ENCODE assay signal across 8 cellular contexts in the genomic region with DNA sequence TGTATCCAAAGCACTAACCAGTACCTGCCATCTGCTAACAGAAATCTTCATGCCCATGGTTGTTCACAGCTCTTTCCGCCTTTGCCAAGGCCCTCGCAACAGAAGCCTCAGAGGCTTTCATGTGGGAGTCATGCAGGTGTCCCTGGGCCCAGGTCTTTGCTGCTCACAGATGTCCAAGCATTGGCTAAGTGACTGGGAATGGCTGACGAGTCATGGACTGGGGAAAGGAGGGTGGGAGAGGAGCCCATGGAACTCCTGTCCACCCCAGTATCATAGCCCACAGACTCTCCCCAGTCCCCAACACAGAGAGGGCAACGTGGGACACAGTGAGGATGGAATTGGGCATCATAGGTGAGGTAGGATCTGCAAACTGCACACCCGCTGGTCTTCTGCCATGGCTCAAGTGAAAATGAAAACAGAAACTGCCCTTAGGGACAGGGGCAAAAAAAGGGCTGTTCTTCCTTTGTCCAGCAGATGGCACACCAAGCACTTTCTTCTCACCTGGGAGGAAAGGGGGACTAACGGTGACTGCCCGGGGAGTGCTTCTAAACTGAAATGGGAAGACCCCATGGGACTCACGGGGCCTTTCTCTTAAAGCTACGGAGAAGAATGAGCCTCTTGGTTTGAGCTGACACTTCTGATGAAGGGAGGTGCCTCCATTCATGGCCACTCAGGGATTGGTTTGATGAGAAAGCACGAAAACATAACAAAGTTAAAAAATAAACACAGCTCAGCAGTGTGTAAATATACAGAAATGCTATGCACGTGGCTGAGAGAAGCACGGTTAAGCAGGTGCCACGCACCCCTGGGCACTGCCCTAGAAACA. TPM values are rescaled to one million over a fixed set of nuclear protein-coding genes. Genes with fewer than 3 reads are reported as not detected.
DNase-seq lines count a peak whose midpoint lies in the region; ATAC-seq lines count a peak whose summit lies in the region.

No MANE protein-coding gene starts in this region.

- H3K27ac ChIP-seq in CD4-positive, alpha-beta memory T cell (ENCODE audit: low read depth, low read length), result peak overlapping the region; percentile 43
- no peak overlapping the region for H3K27ac ChIP-seq in effector memory CD4-positive, alpha-beta T cell (ENCODE audit: insufficient read depth, low read length, poor library complexity, severe bottlenecking)

- H3K36me3 ChIP-seq in CD4-positive, alpha-beta memory T cell (ENCODE audit: insufficient read depth, low read length), result peaks cover 11% of the 10 kb centered on the region
- H3K36me3 ChIP-seq in effector memory CD4-positive, alpha-beta T cell (ENCODE audit: control insufficient read depth, insufficient read depth, low read length), result peaks cover 7% of the 10 kb centered on the region

- peaks cover 18 to 39% of the 10 kb centered on the region in 2 donors for H3K36me3 Mint-ChIP-seq in CD4-positive, alpha-beta memory T cell
- H3K36me3 Mint-ChIP-seq in stimulated activated effector memory CD8-positive, alpha-beta T cell treated with anti-CD3 and anti-CD28 coated beads, Interleukin-12 subunit alpha, Interleukin-12 subunit beta, amount 100 ng/mL, for 72 hours, result no peaks in the 10 kb centered on the region

- ATAC-seq in GM19043 (IDR thresholded peaks at IDR 0.05; ENCODE audit: low read depth, unreplicated experiment), result peak; percentile 79
- peak; percentile 79 for ATAC-seq in HG03135 (IDR thresholded peaks at IDR 0.05; ENCODE audit: unreplicated experiment)
- ATAC-seq in stimulated activated effector memory CD8-positive, alpha-beta T cell treated with anti-CD3 and anti-CD28 coated beads, Interleukin-12 subunit alpha, Interleukin-12 subunit beta, amount 100 ng/mL, for 72 hours, result peak; percentile 78

- no peaks in the 10 kb centered on the region for H3K9me3 Mint-ChIP-seq in CD4-positive, alpha-beta memory T cell
- H3K9me3 Mint-ChIP-seq in stimulated activated effector memory CD8-positive, alpha-beta T cell treated with anti-CD3 and anti-CD28 coated beads, Interleukin-12 subunit alpha, Interleukin-12 subunit beta, amount 100 ng/mL, for 72 hours, result no peaks in the 10 kb centered on the region

- peak overlapping the region; percentile 52 to 83 (median 70) for H3K4me3 Mint-ChIP-seq in CD4-positive, alpha-beta memory T cell
- peak overlapping the region; percentile 52 for H3K4me3 Mint-ChIP-seq in stimulated activated effector memory CD8-positive, alpha-beta T cell treated with anti-CD3 and anti-CD28 coated beads, Interleukin-12 subunit alpha, Interleukin-12 subunit beta, amount 100 ng/mL, for 72 hours

- peak overlapping the region in 1 of 2 donors; percentile 12 for H3K4me3 ChIP-seq in CD4-positive, alpha-beta memory T cell (ENCODE audit: low read length in 2 of 2)
- peak overlapping the region; percentile 2 for H3K4me3 ChIP-seq in effector memory CD4-positive, alpha-beta T cell (ENCODE audit: insufficient read depth, low read depth, low read length, poor library complexity, severe bottlenecking)

- POLR2A ChIA-PET in CD4-positive, alpha-beta memory T cell (lab: Charles Lee; ENCODE audit: partially characterized antibody), result interaction anchor here (0.7 to 5.9 kb wide), 8 partner anchors 10 to 380 kb away, joined by 3 to 86 read pairs (median 20); a partner anchor contains a TSS

- H3K4me1 ChIP-seq in CD4-positive, alpha-beta memory T cell (ENCODE audit: insufficient read depth, low read length), result peaks cover 62% of the 10 kb centered on the region
- H3K4me1 ChIP-seq in effector memory CD4-positive, alpha-beta T cell (ENCODE audit: control insufficient read depth, insufficient read depth, low read length, poor library complexity, severe bottlenecking), result peaks cover 33% of the 10 kb centered on the region

- DNase-seq in CD4-positive, alpha-beta memory T cell, result peak; percentile 74 to 79 (median 77)
- DNase-seq in NCI-H345 (lab: John Stamatoyannopoulos, UW) (peak; percentile 65), middle frontal gyrus (ENCODE audit: extremely low spot score, low spot score) (peak; percentile 28)
- DNase-seq in activated CD4-positive, alpha-beta T cell treated with anti-CD3 and anti-CD28 coated beads, Interleukin-2, amount 50 U/mL, for 1 hour, result peak; percentile 70
- DNase-seq in effector memory CD4-positive, alpha-beta T cell, result peak; percentile 51 to 62 (median 58)
- peak; percentile 61 to 90 for DNase-seq in stimulated activated effector memory CD8-positive, alpha-beta T cell treated with anti-CD3 and anti-CD28 coated beads, Interleukin-12 subunit alpha, Interleukin-12 subunit beta, amount 100 ng/mL, for 72 hours (ENCODE audit: low spot score in 2 of 2)

- no peaks in the 10 kb centered on the region for H3K27me3 ChIP-seq in CD4-positive, alpha-beta memory T cell (ENCODE audit: insufficient read depth, low read length)
- H3K27me3 ChIP-seq in effector memory CD4-positive, alpha-beta T cell (replicated peaks; ENCODE audit: control insufficient read depth, insufficient read depth, low read length, poor library complexity, severe bottlenecking), result no peaks in the 10 kb centered on the region

- peaks cover 47 to 85% (median 64%) of the 10 kb centered on the region in 4 donors for H3K4me1 Mint-ChIP-seq in CD4-positive, alpha-beta memory T cell
- peaks cover 48% of the 10 kb centered on the region for H3K4me1 Mint-ChIP-seq in stimulated activated effector memory CD8-positive, alpha-beta T cell treated with anti-CD3 and anti-CD28 coated beads, Interleukin-12 subunit alpha, Interleukin-12 subunit beta, amount 100 ng/mL, for 72 hours

- no peaks in the 10 kb centered on the region for H3K9me3 ChIP-seq in CD4-positive, alpha-beta memory T cell (ENCODE audit: control insufficient read depth in 1 of 2, low read length in 2 of 2)
- no peaks in the 10 kb centered on the region for H3K9me3 ChIP-seq in effector memory CD4-positive, alpha-beta T cell (ENCODE audit: control insufficient read depth, low read length)

- H3K27me3 Mint-ChIP-seq in CD4-positive, alpha-beta memory T cell, result no peaks in the 10 kb centered on the region

- CTCF ChIA-PET in CD4-positive, alpha-beta memory T cell (lab: Charles Lee; ENCODE audit: partially characterized antibody), result interaction anchor here (0.6 to 5.3 kb wide), 31 partner anchors 9 to 666 kb away, joined by 3 to 442 read pairs (median 4); a partner anchor contains a TSS

- peak overlapping the region; percentile 78 to 97 (median 90) for H3K27ac Mint-ChIP-seq in CD4-positive, alpha-beta memory T cell
- H3K27ac Mint-ChIP-seq in stimulated activated effector memory CD8-positive, alpha-beta T cell treated with anti-CD3 and anti-CD28 coated beads, Interleukin-12 subunit alpha, Interleukin-12 subunit beta, amount 100 ng/mL, for 72 hours, result peak overlapping the region; percentile 80

- intact Hi-C loops in CD4-positive, alpha-beta memory T cell (cut with micrococcal nuclease), result loop anchor here (1.0 kb wide), 4 partner anchors 10 to 312 kb away; a partner anchor contains a TSS

RNA-seq across cellular contexts. Expression of a gene that starts 11.1 kb away (rescaled TPM):
- 10 to 100 TPM; 23.6 to 24.3 TPM for total RNA-seq in CD4-positive, alpha-beta memory T cell
- polyA plus RNA-seq in CD4-positive, alpha-beta memory T cell, result 10 to 100 TPM; 37.1 to 38.9 TPM

RNA-seq across cellular contexts. Expression of a gene that starts 29.9 kb away (rescaled TPM):
- total RNA-seq in CD4-positive, alpha-beta memory T cell, result 1 to 10 TPM; 7.9 to 9.0 TPM
- under 1 TPM in 1 of 2 donors, not detected in 1; 0.41 TPM for polyA plus RNA-seq in CD4-positive, alpha-beta memory T cell

RNA-seq across cellular contexts. Expression of a gene that starts 46.7 kb away (rescaled TPM):
- total RNA-seq in CD4-positive, alpha-beta memory T cell, result not detected
- polyA plus RNA-seq in CD4-positive, alpha-beta memory T cell, result not detected
